Comparison of ENCODE assay signal across 12 cellular contexts in the genomic region with DNA sequence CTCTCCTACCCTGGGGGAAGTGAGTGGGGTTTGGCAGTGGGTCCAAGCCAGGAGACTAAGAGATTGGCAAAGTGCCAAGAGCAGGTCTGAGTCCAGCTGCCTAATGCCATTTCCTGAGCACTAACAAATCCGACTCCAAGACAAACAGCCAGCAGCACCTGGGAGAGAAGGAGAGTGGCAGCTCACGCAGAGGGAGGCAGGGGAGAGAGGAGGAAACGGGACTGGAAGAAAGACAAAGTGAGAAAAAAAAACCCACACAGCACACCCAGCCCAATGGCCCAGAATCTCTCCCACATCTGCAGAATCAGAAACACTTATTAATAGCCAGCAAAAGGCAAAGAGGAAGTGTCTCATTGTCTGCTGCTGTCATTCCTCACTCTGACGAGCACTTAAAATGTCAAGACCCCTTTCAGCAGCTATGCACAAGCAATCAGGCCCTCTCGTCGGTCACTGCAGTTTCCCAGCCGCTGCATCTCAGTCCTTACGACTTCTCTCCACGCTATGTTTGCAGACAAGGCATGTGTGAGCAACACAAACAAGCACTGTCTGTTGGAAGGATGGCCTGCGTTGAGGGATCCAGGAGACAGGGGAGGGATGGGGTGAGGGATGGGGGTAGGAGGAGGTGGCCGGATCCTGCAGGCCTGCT.
DNase-seq lines count a peak whose midpoint lies in the region; ATAC-seq, FAIRE-seq and TF ChIP-seq lines count a peak whose summit lies in the region.
"Had no signal": no experiment of that assay in that cellular context is flagged by ENCODE, and none has a peak within 500 bp of the region (broad histone marks: within the 10 kb centered on the region; RNA-seq: fewer than 3 reads in every experiment).

No MANE protein-coding gene starts in this region.

- peak; percentile 85 for FAIRE-seq in GM12891 (lab: Jason Lieb, UNC)

- DNase-seq in GM12891 (ENCODE audit: insufficient read length, low spot score) (no peak), NCI-H187 (lab: John Stamatoyannopoulos, UW) (peak; percentile 34 to 76), SHP77 (lab: John Stamatoyannopoulos, UW) (peak; percentile 91 to 92), neural crest cell (ENCODE audit: low read depth, low spot score) (no peak), germinal center (ENCODE audit: low spot score) (no peak), SIG-M5 (lab: John Stamatoyannopoulos, UW) (no peak)
- no peak for DNase-seq in activated CD8-positive, alpha-beta T cell treated with anti-CD3 and anti-CD28 coated beads, Interleukin-2, amount 10 ng/mL, durations not matched to agents 7 days and 5 days
- DNase-seq: activated CD4-positive, alpha-beta T cell treated with anti-CD3 and anti-CD28 coated beads for 48 hours; Calu3; cortex of kidney had no signal

- no peak overlapping the region for H3K4me3 Mint-ChIP-seq in neural crest cell
- no peak overlapping the region for H3K4me3 Mint-ChIP-seq in activated CD8-positive, alpha-beta T cell treated with anti-CD3 and anti-CD28 coated beads, Interleukin-2, amount 10 ng/mL, durations not matched to agents 7 days and 5 days
- H3K4me3 Mint-ChIP-seq: activated naive CD4-positive, alpha-beta T cell treated with anti-CD3 and anti-CD28 coated beads, Interleukin-2, amount 50 U/mL, for 24 hours had no signal

- peak overlapping the region; percentile 91 for H3K27ac Mint-ChIP-seq in neural crest cell (ENCODE audit: unreplicated experiment)
- no peak overlapping the region for H3K27ac Mint-ChIP-seq in activated CD8-positive, alpha-beta T cell treated with anti-CD3 and anti-CD28 coated beads, Interleukin-2, amount 10 ng/mL, durations not matched to agents 7 days and 5 days
- H3K27ac Mint-ChIP-seq: activated naive CD4-positive, alpha-beta T cell treated with anti-CD3 and anti-CD28 coated beads, Interleukin-2, amount 50 U/mL, for 24 hours had no signal

- H3K4me1 Mint-ChIP-seq in neural crest cell = peaks cover 47% of the 10 kb centered on the region
- no peaks in the 10 kb centered on the region for H3K4me1 Mint-ChIP-seq in activated CD8-positive, alpha-beta T cell treated with anti-CD3 and anti-CD28 coated beads, Interleukin-2, amount 10 ng/mL, durations not matched to agents 7 days and 5 days (ENCODE audit: low read depth)
- H3K4me1 Mint-ChIP-seq: activated naive CD4-positive, alpha-beta T cell treated with anti-CD3 and anti-CD28 coated beads, Interleukin-2, amount 50 U/mL, for 24 hours had no signal

- H3K36me3 Mint-ChIP-seq in neural crest cell (ENCODE audit: low read depth) = no peaks in the 10 kb centered on the region
- no peaks in the 10 kb centered on the region for H3K36me3 Mint-ChIP-seq in activated CD8-positive, alpha-beta T cell treated with anti-CD3 and anti-CD28 coated beads, Interleukin-2, amount 10 ng/mL, durations not matched to agents 7 days and 5 days (ENCODE audit: low read depth)
- H3K36me3 Mint-ChIP-seq: activated naive CD4-positive, alpha-beta T cell treated with anti-CD3 and anti-CD28 coated beads, Interleukin-2, amount 50 U/mL, for 24 hours had no signal

- peaks cover 6% of the 10 kb centered on the region for H3K27me3 Mint-ChIP-seq in neural crest cell (ENCODE audit: low read depth)
- H3K27me3 Mint-ChIP-seq in activated CD8-positive, alpha-beta T cell treated with anti-CD3 and anti-CD28 coated beads, Interleukin-2, amount 10 ng/mL, durations not matched to agents 7 days and 5 days (ENCODE audit: low read depth) = no peaks in the 10 kb centered on the region

- H3K9me3 Mint-ChIP-seq in neural crest cell = no peaks in the 10 kb centered on the region
- no peaks in the 10 kb centered on the region for H3K9me3 Mint-ChIP-seq in activated CD8-positive, alpha-beta T cell treated with anti-CD3 and anti-CD28 coated beads, Interleukin-2, amount 10 ng/mL, durations not matched to agents 7 days and 5 days (ENCODE audit: insufficient read depth)
- H3K9me3 Mint-ChIP-seq: activated naive CD4-positive, alpha-beta T cell treated with anti-CD3 and anti-CD28 coated beads, Interleukin-2, amount 50 U/mL, for 24 hours had no signal

- no peak for TF ChIP-seq CTCF in neural crest cell (conservative IDR thresholded peaks at IDR 0.05)

- TF ChIP-seq POLR2A in GM12891 (IDR thresholded peaks at IDR 0.05; ENCODE audit: low read depth, low read length) = no peak

- CTCF ChIA-PET in activated CD8-positive, alpha-beta T cell treated with anti-CD3 and anti-CD28 coated beads, Interleukin-2, amount 10 ng/mL, durations not matched to agents 7 days and 5 days (lab: Charles Lee) = no interaction called here

- POLR2A ChIA-PET in activated CD8-positive, alpha-beta T cell treated with anti-CD3 and anti-CD28 coated beads, Interleukin-2, amount 10 ng/mL, durations not matched to agents 7 days and 5 days (lab: Charles Lee) = no interaction called here

- no peak for ATAC-seq in activated CD8-positive, alpha-beta T cell treated with anti-CD3 and anti-CD28 coated beads, Interleukin-2, amount 10 ng/mL, durations not matched to agents 7 days and 5 days
- no peak for ATAC-seq in GM19395 (IDR thresholded peaks at IDR 0.05; ENCODE audit: unreplicated experiment)

TF ChIP-seq in GM12891, 5 proteins besides CTCF, POLR2A, EP300 and RAD21:
- TF ChIP-seq SPI1 (IDR thresholded peaks at IDR 0.05; ENCODE audit: low read depth, low read length) (peak; percentile 89), POLR2AphosphoS5 (IDR thresholded peaks at IDR 0.05; ENCODE audit: low read depth, low read length) (no peak)

Comparison
In these comparisons a context has a peak if more than half of its experiments do, and no peak if none do; other contexts are left out.
1. DNase-seq: peak in NCI-H187 (2 of 2) and SHP77 (2 of 2); none in GM12891 (single experiment), neural crest cell (single experiment), activated CD8-positive, alpha-beta T cell treated with anti-CD3 and anti-CD28 coated beads, Interleukin-2, amount 10 ng/mL, durations not matched to agents 7 days and 5 days (single experiment), germinal center (single experiment) and SIG-M5 (single experiment).